In genomic region chrX:46759645-46759974, GRCh38 we compare ENCODE assay signal across 8 cellular contexts. TPM values are rescaled to one million over a fixed set of nuclear protein-coding genes. Genes with fewer than 3 reads are reported as not detected.
A peak's percentile ranks its signal among the peaks of the same experiment; 100 is the strongest.
DNase-seq lines count a peak whose midpoint lies in the region; ATAC-seq, FAIRE-seq and TF ChIP-seq lines count a peak whose summit lies in the region.

No MANE protein-coding gene starts in this region.

- H3K4me3 ChIP-seq in GM06990 (replicated peaks; ENCODE audit: low read depth, low read length) (peak overlapping the region; percentile 82), dorsolateral prefrontal cortex (peak overlapping the region in 56 of 59 donors; percentile 28 to 70 (median 54)), osteoblast (ENCODE audit: insufficient read depth, low read length) (peak overlapping the region; percentile 79)

- no peak for FAIRE-seq in H54 (lab: Jason Lieb, UNC)

- no peaks in the 10 kb centered on the region for H4K20me1 ChIP-seq in osteoblast (ENCODE audit: insufficient read depth, low read length)

- H2AFZ ChIP-seq in osteoblast (ENCODE audit: low read length) = peak overlapping the region; percentile 81

- intact Hi-C loops in dorsolateral prefrontal cortex (cut with DNase I) = loop anchor here in 1 of 2 donors (5.0 kb wide), 1 partner anchor 273 kb away; no protein-coding TSS in a partner anchor

- peak overlapping the region; percentile 70 for H3K4me2 ChIP-seq in osteoblast (ENCODE audit: insufficient read depth, low read length)

- H3K27ac ChIP-seq in dorsolateral prefrontal cortex (peak overlapping the region in 11 of 59 donors; percentile 3 to 57 (median 18)), osteoblast (ENCODE audit: low read depth, low read length) (peak overlapping the region; percentile 56)

- H3K9me3 ChIP-seq in osteoblast (ENCODE audit: low read depth, low read length) = peaks cover 5% of the 10 kb centered on the region

- ATAC-seq in HG02678 (IDR thresholded peaks at IDR 0.05; ENCODE audit: unreplicated experiment) = no peak

- no peak for TF ChIP-seq CTCF in GM06990 (IDR thresholded peaks at IDR 0.05; ENCODE audit: insufficient read depth, low read length, poor library complexity, severe bottlenecking)
- TF ChIP-seq CTCF in dorsolateral prefrontal cortex (IDR thresholded peaks at IDR 0.05 in 54 of 56, conservative IDR thresholded peaks at IDR 0.05 in 2 of 56; ENCODE audit: low read depth in 1 of 56, partially characterized antibody in 56 of 56) = peak in 3 of 56 donors; percentile 9 to 28 (median 12)
- TF ChIP-seq CTCF in osteoblast (IDR thresholded peaks at IDR 0.05; ENCODE audit: extremely low read depth, low read depth, low read length) = no peak

- H3K79me2 ChIP-seq in osteoblast (ENCODE audit: insufficient read depth, low read length) = peaks cover 33% of the 10 kb centered on the region

- H3K4me1 ChIP-seq in osteoblast (ENCODE audit: insufficient read depth, low read length) = peaks cover 18% of the 10 kb centered on the region

- TF ChIP-seq POLR2A in H54 (IDR thresholded peaks at IDR 0.05; ENCODE audit: low read depth, low read length) = no peak

- no peaks in the 10 kb centered on the region for H3K36me3 ChIP-seq in GM06990 (ENCODE audit: control insufficient read depth, insufficient read depth, low read length)
- no peaks in the 10 kb centered on the region for H3K36me3 ChIP-seq in osteoblast (ENCODE audit: insufficient read depth, low read length)

- no peak for DNase-seq in GM06990 (ENCODE audit: extremely low read depth, insufficient read length)
- DNase-seq in NCI-H524 (lab: John Stamatoyannopoulos, UW) = peak; percentile 85 to 86
- no peak for DNase-seq in dorsolateral prefrontal cortex
- no peak for DNase-seq in osteoblast (ENCODE audit: insufficient read length, low spot score, missing footprints)
- no peak for DNase-seq in NOMO-1 (lab: John Stamatoyannopoulos, UW; ENCODE audit: unreplicated experiment in 2 of 2)
- DNase-seq in H54 (ENCODE audit: insufficient read length, low spot score) = no peak
- no peak for DNase-seq in SW 1271 (lab: John Stamatoyannopoulos, UW)

- H3K27me3 ChIP-seq in GM06990 (replicated peaks; ENCODE audit: control insufficient read depth, insufficient read depth, low read length) (no peaks in the 10 kb centered on the region), dorsolateral prefrontal cortex (peaks cover 0 to 50% (median 3%) of the 10 kb centered on the region in 45 donors), osteoblast (ENCODE audit: insufficient read depth, low read length) (no peaks in the 10 kb centered on the region)

RNA-seq across cellular contexts. Expression of gene SLC9A7, which starts 0.7 kb away (rescaled TPM):
- total RNA-seq in dorsolateral prefrontal cortex (10 to 100 TPM in 119 of 120 experiments, 1 to 10 TPM in 1; 9.6 to 53.0 (median 27.8) TPM), osteoblast (42.0 and 43.6 TPM in 2 replicates)

Comparison
In these comparisons a context has a peak if more than half of its experiments do, and no peak if none do; other contexts are left out.
1. DNase-seq: peak in NCI-H524 (2 of 2); none in GM06990 (single experiment), dorsolateral prefrontal cortex (0 of 10), osteoblast (single experiment), NOMO-1 (0 of 2), H54 (single experiment) and SW 1271 (0 of 2).
2. Peak in every context shown above with its lines, with median percentiles within 50 percentile points of each other: H3K4me3 ChIP-seq.